12 cellular contexts compared by ENCODE assay signal in genomic region chr1:168609133-168609715, GRCh38. TPM values are rescaled to one million over a fixed set of nuclear protein-coding genes. Genes with fewer than 3 reads are reported as not detected.
DNase-seq lines count a peak whose midpoint lies in the region; ATAC-seq and TF ChIP-seq lines count a peak whose summit lies in the region.
"Had no signal": no experiment of that assay in that cellular context is flagged by ENCODE, and none has a peak within 500 bp of the region (broad histone marks: within the 10 kb centered on the region; RNA-seq: fewer than 3 reads in every experiment).

No MANE protein-coding gene starts in this region.

- peak overlapping the region; percentile 56 to 60 for H3K27ac ChIP-seq in coronary artery

- no peaks in the 10 kb centered on the region for H3K27me3 ChIP-seq in skeletal muscle satellite cell (ENCODE audit: control insufficient read depth, insufficient read depth, low read length)

- ATAC-seq in GM21619 (IDR thresholded peaks at IDR 0.05; ENCODE audit: unreplicated experiment) = no peak
- no peak for ATAC-seq in HG02981 (IDR thresholded peaks at IDR 0.05; ENCODE audit: unreplicated experiment)

- no peak overlapping the region for H3K4me3 Mint-ChIP-seq in activated T-helper 2 cell treated with anti-CD3 and anti-CD28 coated beads, Interferon-gamma antibody, Interleukin-2, Interleukin-4, amounts not matched to agents 10 μg/mL and 5 μg/mL and 100 μg/mL, durations not matched to agents 14 hours and 24 hours and 36 hours (ENCODE audit: low read depth)

- H3K4me3 ChIP-seq in coronary artery (peak overlapping the region; percentile 50), skeletal muscle satellite cell (ENCODE audit: low read length) (peak overlapping the region; percentile 7)

- no peak overlapping the region for H3K27ac Mint-ChIP-seq in activated T-helper 2 cell treated with anti-CD3 and anti-CD28 coated beads, Interferon-gamma antibody, Interleukin-2, Interleukin-4, amounts not matched to agents 10 μg/mL and 5 μg/mL and 100 μg/mL, durations not matched to agents 14 hours and 24 hours and 36 hours

- H3K9me3 Mint-ChIP-seq in activated T-helper 2 cell treated with anti-CD3 and anti-CD28 coated beads, Interferon-gamma antibody, Interleukin-2, Interleukin-4, amounts not matched to agents 10 μg/mL and 5 μg/mL and 100 μg/mL, durations not matched to agents 14 hours and 24 hours and 36 hours = no peaks in the 10 kb centered on the region

- H3K36me3 ChIP-seq in skeletal muscle satellite cell (ENCODE audit: insufficient read depth, low read length) = no peaks in the 10 kb centered on the region

- peak overlapping the region; percentile 57 for H3K4me2 ChIP-seq in skeletal muscle satellite cell (ENCODE audit: low read length)

- H3K9ac ChIP-seq in skeletal muscle satellite cell (ENCODE audit: low read depth, low read length) = no peak overlapping the region

- intact Hi-C loops in activated T-helper 2 cell treated with anti-CD3 and anti-CD28 coated beads, Interferon-gamma antibody, Interleukin-2, Interleukin-4, amounts not matched to agents 10 μg/mL and 5 μg/mL and 100 μg/mL, durations not matched to agents 14 hours and 24 hours and 36 hours (cut with micrococcal nuclease) = loop anchor here (10.0 kb wide), 1 partner anchor 496 kb away; the partner anchor contains the start of gene ATP1B1

- no peaks in the 10 kb centered on the region for H3K9me3 ChIP-seq in skeletal muscle satellite cell (replicated peaks; ENCODE audit: low read length)

- no peaks in the 10 kb centered on the region for H3K36me3 Mint-ChIP-seq in activated T-helper 2 cell treated with anti-CD3 and anti-CD28 coated beads, Interferon-gamma antibody, Interleukin-2, Interleukin-4, amounts not matched to agents 10 μg/mL and 5 μg/mL and 100 μg/mL, durations not matched to agents 14 hours and 24 hours and 36 hours (ENCODE audit: low read depth)

- H3K4me1 Mint-ChIP-seq in activated T-helper 2 cell treated with anti-CD3 and anti-CD28 coated beads, Interferon-gamma antibody, Interleukin-2, Interleukin-4, amounts not matched to agents 10 μg/mL and 5 μg/mL and 100 μg/mL, durations not matched to agents 14 hours and 24 hours and 36 hours (ENCODE audit: low read depth) = no peaks in the 10 kb centered on the region

- DNase-seq in LHCN-M2 (ENCODE audit: low read depth) (peak; percentile 58), coronary artery (ENCODE audit: low spot score) (peak; percentile 87), kidney glomerular epithelial cell (lab: John Stamatoyannopoulos, UW) (peak; percentile 20)
- no peak for DNase-seq in activated T-helper 2 cell treated with anti-CD3 and anti-CD28 coated beads, Interferon-gamma antibody, Interleukin-2, Interleukin-4, amounts not matched to agents 10 μg/mL and 5 μg/mL and 100 μg/mL, durations not matched to agents 14 hours and 24 hours and 36 hours (ENCODE audit: low spot score)
- DNase-seq in activated CD8-positive, alpha-beta memory T cell treated with anti-CD3 and anti-CD28 coated beads, Interleukin-2, amount 50 U/mL, for 48 hours = no peak
- DNase-seq: activated gamma-delta T cell treated with Interleukin-2 at 50 U/mL for 16 hours; DND-41; stimulated activated CD4-positive, alpha-beta T cell treated with anti-CD3 and anti-CD28 coated beads, Interleukin-4, amount 100 ng/mL, for 24 hours had no signal

- H3K4me1 ChIP-seq in skeletal muscle satellite cell (ENCODE audit: control insufficient read depth, insufficient read depth, low read length) = peaks cover 24% of the 10 kb centered on the region

- no peak for TF ChIP-seq CTCF in coronary artery (IDR thresholded peaks at IDR 0.05)

- peaks cover 16% of the 10 kb centered on the region for H3K27me3 Mint-ChIP-seq in activated T-helper 2 cell treated with anti-CD3 and anti-CD28 coated beads, Interferon-gamma antibody, Interleukin-2, Interleukin-4, amounts not matched to agents 10 μg/mL and 5 μg/mL and 100 μg/mL, durations not matched to agents 14 hours and 24 hours and 36 hours (ENCODE audit: low read depth)

RNA-seq across cellular contexts. Expression of gene XCL1, which starts 32.8 kb away (rescaled TPM):
- not detected in 2 replicates for total RNA-seq in LHCN-M2 (2014; rRNA removed)
- not detected for polyA plus RNA-seq in LHCN-M2 (2012)
- not detected in 2 replicates for total RNA-seq in skeletal muscle satellite cell (2012; rRNA removed)
- total RNA-seq in activated T-helper 2 cell treated with anti-CD3 and anti-CD28 coated beads, Interferon-gamma antibody, Interleukin-2, Interleukin-4, amounts not matched to agents 10 μg/mL and 5 μg/mL and 100 μg/mL, durations not matched to agents 14 hours and 24 hours and 36 hours = 75.2 and 76.2 TPM in 2 replicates
- total RNA-seq: NCI-H460 had no signal

Comparison
In these comparisons a context has a peak if more than half of its experiments do, and no peak if none do; other contexts are left out.
1. DNase-seq: peak in LHCN-M2 (single experiment), coronary artery (single experiment) and kidney glomerular epithelial cell (single experiment); none in activated T-helper 2 cell treated with anti-CD3 and anti-CD28 coated beads, Interferon-gamma antibody, Interleukin-2, Interleukin-4, amounts not matched to agents 10 μg/mL and 5 μg/mL and 100 μg/mL, durations not matched to agents 14 hours and 24 hours and 36 hours (single experiment) and activated CD8-positive, alpha-beta memory T cell treated with anti-CD3 and anti-CD28 coated beads, Interleukin-2, amount 50 U/mL, for 48 hours (single experiment).
2. RNA of gene XCL1, which starts 32.8 kb away (total RNA-seq): 75.2 to 76.2 TPM in activated T-helper 2 cell treated with anti-CD3 and anti-CD28 coated beads, Interferon-gamma antibody, Interleukin-2, Interleukin-4, amounts not matched to agents 10 μg/mL and 5 μg/mL and 100 μg/mL, durations not matched to agents 14 hours and 24 hours and 36 hours; not detected in LHCN-M2; every median in the first group is over 10 times any median in the second.